ENCODE assay signal across 9 cellular contexts in genomic region chr16:88702364-88703210, GRCh38. TPM values are rescaled to one million over a fixed set of nuclear protein-coding genes. Genes with fewer than 3 reads are reported as not detected.
A peak's percentile ranks its signal among the peaks of the same experiment; 100 is the strongest.
DNase-seq lines count a peak whose midpoint lies in the region; ATAC-seq and TF ChIP-seq lines count a peak whose summit lies in the region.
"Had no signal": no experiment of that assay in that cellular context is flagged by ENCODE, and none has a peak within 500 bp of the region (broad histone marks: within the 10 kb centered on the region; RNA-seq: fewer than 3 reads in every experiment).

No MANE protein-coding gene starts in this region.

- H3K4me1 Mint-ChIP-seq in T-helper 17 cell: peaks cover 57% of the 10 kb centered on the region

- H3K27me3 ChIP-seq in esophagus (ENCODE audit: control insufficient read depth in 1 of 2, insufficient read depth in 2 of 2, low read length in 2 of 2): no peaks in the 10 kb centered on the region
- H3K27me3 ChIP-seq in stomach: no peaks in the 10 kb centered on the region

- H3K27me3 Mint-ChIP-seq in T-helper 17 cell: no peaks in the 10 kb centered on the region

- H3K4me3 Mint-ChIP-seq in T-helper 17 cell: peak overlapping the region; percentile 97
- H3K4me3 Mint-ChIP-seq: H9 had no signal

- no peak for ATAC-seq in T-helper 17 cell
- ATAC-seq in HG03520 (IDR thresholded peaks at IDR 0.05; ENCODE audit: unreplicated experiment): no peak

- H3K27ac ChIP-seq in esophagus (ENCODE audit: low read depth in 2 of 2, low read length in 1 of 2): peak overlapping the region; percentile 42 to 45
- H3K27ac ChIP-seq in stomach: peak overlapping the region; percentile 29 to 94 (median 84)

- H3K9me3 ChIP-seq in T-helper 17 cell (ENCODE audit: control insufficient read depth, low read length, poor library complexity, severe bottlenecking) (no peaks in the 10 kb centered on the region), esophagus (ENCODE audit: control insufficient read depth in 2 of 2, insufficient read depth in 1 of 2, low read depth in 1 of 2, low read length in 1 of 2) (peaks cover 0 to 2% of the 10 kb centered on the region in 2 donors), stomach (no peaks in the 10 kb centered on the region)

- WGBS in esophagus, 2 donors: 69 to 73% methylated on average over 32 of the region's 32 CpGs
- WGBS in stomach, 5 donors: 64 to 80% (median 74%) methylated on average over 24 to 32 of the region's 32 CpGs

- intact Hi-C loops in stomach (cut with DNase I; ENCODE audit: low total_unique reads): no loop called here

- H3K27ac Mint-ChIP-seq in T-helper 17 cell: peak overlapping the region; percentile 98

- no peak for TF ChIP-seq CTCF in stomach (IDR thresholded peaks at IDR 0.05)

- no peak for TF ChIP-seq EP300 in stomach (IDR thresholded peaks at IDR 0.05)

- H3K4me3 ChIP-seq in esophagus (ENCODE audit: low read depth in 1 of 2, low read length in 2 of 2): peak overlapping the region in 1 of 2 donors; percentile 23
- H3K4me3 ChIP-seq in stomach: peak overlapping the region; percentile 5 to 99 (median 62)

- peaks cover 5% of the 10 kb centered on the region for H3K36me3 Mint-ChIP-seq in T-helper 17 cell (ENCODE audit: low read depth)

- H3K36me3 ChIP-seq in esophagus (ENCODE audit: control insufficient read depth in 2 of 2, insufficient read depth in 2 of 2, low read length in 1 of 2): peaks cover 0 to 17% of the 10 kb centered on the region in 2 donors
- H3K36me3 ChIP-seq in stomach: peaks cover 14 to 43% (median 34%) of the 10 kb centered on the region in 4 donors

- TF ChIP-seq POLR2A in stomach (IDR thresholded peaks at IDR 0.05): no peak

- H3K4me1 ChIP-seq in esophagus (ENCODE audit: control insufficient read depth in 2 of 2, insufficient read depth in 2 of 2, low read length in 1 of 2): peaks cover 3 to 14% of the 10 kb centered on the region in 2 donors
- peaks cover 27 to 77% (median 59%) of the 10 kb centered on the region in 4 donors for H3K4me1 ChIP-seq in stomach

- peak; percentile 75 for DNase-seq in activated CD8-positive, alpha-beta memory T cell treated with anti-CD3 and anti-CD28 coated beads for 24 hours
- no peak for DNase-seq in activated CD8-positive, alpha-beta memory T cell treated with anti-CD3 and anti-CD28 coated beads, Interleukin-2, amount 50 U/mL, for 4 hours
- no peak for DNase-seq in T-helper 17 cell
- no peak for DNase-seq in stomach
- DNase-seq in activated gamma-delta T cell treated with Interleukin-2 at 50 U/mL for 16 hours: no peak
- DNase-seq in globus pallidus (ENCODE audit: low spot score): no peak
- DNase-seq: H9 had no signal

RNA-seq across cellular contexts. Expression of gene RNF166, which starts 3.6 kb away (rescaled TPM):
- total RNA-seq in T-helper 17 cell (100 to 1,000 TPM; 235 to 398 TPM), stomach (10 to 100 TPM in 4 of 5 donors, 1 to 10 TPM in 1; 8.8 to 31.9 (median 14.6) TPM)
- polyA plus RNA-seq in esophagus (10 to 100 TPM in 1 of 2 donors, 1 to 10 TPM in 1; 5.2 to 11.7 TPM), stomach (10 to 100 TPM; 11.5 to 20.6 (median 13.1) TPM)

RNA-seq across cellular contexts. Expression of gene CTU2, which starts 3.7 kb away (rescaled TPM):
- total RNA-seq in T-helper 17 cell: 10 to 100 TPM; 22.4 to 33.6 TPM
- 10 to 100 TPM; 10.4 to 11.0 TPM for polyA plus RNA-seq in esophagus
- total RNA-seq in stomach: 10 to 100 TPM in 3 of 5 donors, 1 to 10 TPM in 2; 1.8 to 53.3 (median 11.2) TPM
- polyA plus RNA-seq in stomach: 10 to 100 TPM; 13.4 to 21.6 (median 16.1) TPM

RNA-seq across cellular contexts. Expression of gene SNAI3, which starts 16.3 kb away (rescaled TPM):
- total RNA-seq in T-helper 17 cell (10 to 100 TPM in 1 of 2 donors, 1 to 10 TPM in 1; 7.7 to 10.2 TPM), stomach (1 to 10 TPM in 1 of 5 donors, under 1 TPM in 1, not detected in 3; 0.55 to 2.6 TPM)
- polyA plus RNA-seq in esophagus (under 1 TPM; 0.24 to 0.28 TPM), stomach (1 to 10 TPM; 1.0 to 4.2 (median 1.5) TPM)

RNA-seq across cellular contexts. Expression of gene MVD, which starts 39.7 kb away (rescaled TPM):
- total RNA-seq in T-helper 17 cell (10 to 100 TPM; 40.4 to 72.8 TPM), stomach (100 to 1,000 TPM in 1 of 5 donors, 10 to 100 TPM in 3, 1 to 10 TPM in 1; 7.1 to 302 (median 32.6) TPM)
- polyA plus RNA-seq in esophagus (100 to 1,000 TPM in 1 of 2 donors, 10 to 100 TPM in 1; 92.5 to 149 TPM), stomach (10 to 100 TPM; 56.8 to 73.7 (median 58.8) TPM)

RNA-seq across cellular contexts. Expression of gene CYBA, which starts 51.7 kb away (rescaled TPM):
- total RNA-seq in T-helper 17 cell (100 to 1,000 TPM; 346 to 383 TPM), stomach (100 to 1,000 TPM in 3 of 5 donors, 10 to 100 TPM in 2; 21.0 to 480 (median 175) TPM)
- polyA plus RNA-seq in esophagus (10 to 100 TPM; 58.5 to 67.8 TPM), stomach (100 to 1,000 TPM in 2 of 3 donors, 10 to 100 TPM in 1; 57.1 to 165 (median 159) TPM)

Comparison
In these comparisons a context has a peak if more than half of its experiments do, and no peak if none do; other contexts are left out.
1. RNA of gene RNF166, which starts 3.6 kb away (total RNA-seq): 235 to 398 TPM in T-helper 17 cell; 8.8 to 31.9 TPM in stomach; every median in the first group is over 4 times any median in the second.